In genomic region chr12:99822273-99822672, GRCh38 we compare ENCODE assay signal across 16 cellular contexts.
DNase-seq lines count a peak whose midpoint lies in the region; ATAC-seq and TF ChIP-seq lines count a peak whose summit lies in the region.
"Had no signal": no experiment of that assay in that cellular context is flagged by ENCODE, and none has a peak within 500 bp of the region (broad histone marks: within the 10 kb centered on the region; RNA-seq: fewer than 3 reads in every experiment).

No MANE protein-coding gene starts in this region.

- H3K27ac Mint-ChIP-seq in endodermal cell = no peak overlapping the region
- H3K27ac Mint-ChIP-seq: CD4-positive, alpha-beta memory T cell; HFFc6 had no signal

- H3K36me3 ChIP-seq in HCT116 (ENCODE audit: control insufficient read depth in 1 of 2, insufficient read depth in 2 of 2, low read length in 2 of 2) (no peaks in the 10 kb centered on the region), OCI-LY7 (ENCODE audit: insufficient read depth, low read length) (no peaks in the 10 kb centered on the region), endodermal cell (ENCODE audit: control insufficient read depth, insufficient read depth, low read length) (no peaks in the 10 kb centered on the region), hepatocyte (replicated peaks; ENCODE audit: insufficient read depth, low read depth) (no peaks in the 10 kb centered on the region)

- H3K9me2 ChIP-seq in HCT116 (ENCODE audit: insufficient read depth) (no peaks in the 10 kb centered on the region), OCI-LY7 (ENCODE audit: insufficient read depth, low read length) (no peaks in the 10 kb centered on the region), hepatocyte (replicated peaks; ENCODE audit: insufficient read depth) (no peaks in the 10 kb centered on the region)

- H3K9me3 ChIP-seq in HCT116 (ENCODE audit: control insufficient read depth in 1 of 2, insufficient read depth in 1 of 2, low read depth in 1 of 2, low read length in 2 of 2) (no peaks in the 10 kb centered on the region), OCI-LY7 (ENCODE audit: low read length) (no peaks in the 10 kb centered on the region), endodermal cell (ENCODE audit: control insufficient read depth, low read length) (no peaks in the 10 kb centered on the region), hepatocyte (ENCODE audit: low read depth) (no peaks in the 10 kb centered on the region)

- peaks cover 2% of the 10 kb centered on the region for H3K36me3 Mint-ChIP-seq in endodermal cell (ENCODE audit: low read depth)
- H3K36me3 Mint-ChIP-seq: CD4-positive, alpha-beta memory T cell had no signal

- H3K4me3 ChIP-seq in HCT116 (replicated peaks in 1 of 2; ENCODE audit: low read depth in 1 of 2, low read length in 2 of 2) (no peak overlapping the region), OCI-LY7 (ENCODE audit: low read depth, low read length, poor library complexity, severe bottlenecking) (no peak overlapping the region), endodermal cell (ENCODE audit: low read length) (no peak overlapping the region), hepatocyte (no peak overlapping the region)

- H3K9ac ChIP-seq in HCT116 (ENCODE audit: low read length) (no peak overlapping the region), endodermal cell (ENCODE audit: extremely low read depth, low read length, poor library complexity, severe bottlenecking) (no peak overlapping the region)

- H3K27me3 Mint-ChIP-seq in endodermal cell (ENCODE audit: insufficient read depth) = no peaks in the 10 kb centered on the region
- H3K27me3 Mint-ChIP-seq: CD4-positive, alpha-beta memory T cell had no signal

- BruUV-seq in HCT116 (replicated peaks; lab: Mats Ljungman, UMichigan) = no TSS peak
- BruUV-seq in OCI-LY7 (replicated peaks; lab: Mats Ljungman, UMichigan) = no TSS peak

- POLR2A ChIA-PET in HCT116 (lab: Charles Lee) = no interaction called here
- POLR2A ChIA-PET in OCI-LY7 (lab: Charles Lee) = interaction anchor here (0.6 kb wide), 1 partner anchor 829 kb away, joined by 3 read pairs; no protein-coding TSS in a partner anchor

- peaks cover 21% of the 10 kb centered on the region; the same call in 1 of the 2 replicates for H3K27me3 ChIP-seq in HCT116 (ENCODE audit: insufficient read depth, low read length)
- no peaks in the 10 kb centered on the region for H3K27me3 ChIP-seq in endodermal cell (ENCODE audit: control insufficient read depth, insufficient read depth, low read length, poor library complexity, severe bottlenecking)
- no peaks in the 10 kb centered on the region for H3K27me3 ChIP-seq in hepatocyte

- RAD21 ChIA-PET in HCT116 (lab: Charles Lee; ENCODE audit: low non-redundant PET in 1 of 2, low total read pairs in 2 of 2, uncharacterized antibody in 2 of 2, unreplicated experiment in 2 of 2) = no interaction called here

- CTCF ChIA-PET in HCT116 (lab: Charles Lee) = no interaction called here
- CTCF ChIA-PET in OCI-LY7 (lab: Charles Lee; ENCODE audit: unreplicated experiment) = no interaction called here

- no peaks in the 10 kb centered on the region for H3K79me2 ChIP-seq in HCT116 (ENCODE audit: insufficient read depth, low read length)
- no peaks in the 10 kb centered on the region for H3K79me2 ChIP-seq in OCI-LY7 (ENCODE audit: insufficient read depth, low read depth, low read length)
- no peaks in the 10 kb centered on the region for H3K79me2 ChIP-seq in hepatocyte

- H3K27ac ChIP-seq in HCT116 (ENCODE audit: low read depth, low read length) (no peak overlapping the region), OCI-LY7 (ENCODE audit: low read depth, low read length, poor library complexity, severe bottlenecking) (no peak overlapping the region), endodermal cell (ENCODE audit: low read depth, low read length) (no peak overlapping the region), hepatocyte (no peak overlapping the region)

- H2AFZ ChIP-seq in HCT116 (ENCODE audit: low read depth, low read length, poor library complexity, severe bottlenecking) = no peak overlapping the region
- no peak overlapping the region for H2AFZ ChIP-seq in OCI-LY7 (ENCODE audit: low read length)
- no peak overlapping the region for H2AFZ ChIP-seq in hepatocyte

- intact Hi-C loops in HCT116 (cut with micrococcal nuclease) (no loop called here), OCI-LY7 (cut with micrococcal nuclease; ENCODE audit: unreplicated experiment) (no loop called here)

- H3K4me1 ChIP-seq in HCT116 (ENCODE audit: control insufficient read depth in 1 of 2, insufficient read depth in 2 of 2, low read length in 2 of 2) (no peaks in the 10 kb centered on the region), OCI-LY7 (ENCODE audit: insufficient read depth, low read length, poor library complexity, severe bottlenecking) (no peaks in the 10 kb centered on the region), endodermal cell (ENCODE audit: control insufficient read depth, insufficient read depth, low read length) (no peaks in the 10 kb centered on the region), hepatocyte (ENCODE audit: insufficient read depth) (no peaks in the 10 kb centered on the region)

- no peak for DNase-seq in HCT116 (ENCODE audit: low read depth, low spot score)
- DNase-seq in OCI-LY7 (ENCODE audit: low spot score) = no peak
- no peak for DNase-seq in endodermal cell
- DNase-seq in effector CD8-positive, alpha-beta T cell (lab: John Stamatoyannopoulos, UW) = no peak
- no peak for DNase-seq in hepatocyte (ENCODE audit: low spot score)
- DNase-seq: C1 segment of cervical spinal cord; Calu3; CD4-positive, alpha-beta memory T cell; COR-L47; DMS153; DND-41; GOT3; HCEC 1CT; HFFc6 had no signal

- no peaks in the 10 kb centered on the region for H4K20me1 ChIP-seq in HCT116 (ENCODE audit: insufficient read depth)
- no peaks in the 10 kb centered on the region for H4K20me1 ChIP-seq in OCI-LY7 (ENCODE audit: insufficient read depth, low read length)
- H4K20me1 ChIP-seq in hepatocyte (ENCODE audit: insufficient read depth, poor library complexity, severe bottlenecking) = no peaks in the 10 kb centered on the region

- no peak for TF ChIP-seq RAD21 in HCT116 (IDR thresholded peaks at IDR 0.05; ENCODE audit: low read depth)

- H3K4me1 Mint-ChIP-seq in endodermal cell = no peaks in the 10 kb centered on the region
- H3K4me1 Mint-ChIP-seq: CD4-positive, alpha-beta memory T cell had no signal

- no peak for TF ChIP-seq POLR2A in HCT116 (IDR thresholded peaks at IDR 0.05; ENCODE audit: borderline replicate concordance, extremely low read depth, insufficient read depth, insufficient read length)

- no peaks in the 10 kb centered on the region for H3K9me3 Mint-ChIP-seq in endodermal cell

- H3K4me2 ChIP-seq in HCT116 (ENCODE audit: low read length) (no peak overlapping the region), OCI-LY7 (ENCODE audit: low read length) (no peak overlapping the region), hepatocyte (no peak overlapping the region)

- ATAC-seq in HCT116 (no peak), HG02798 (IDR thresholded peaks at IDR 0.05; ENCODE audit: poor library complexity, unreplicated experiment) (no peak), HG02970 (IDR thresholded peaks at IDR 0.05; ENCODE audit: low FRiP score, unreplicated experiment) (no peak)

- TF ChIP-seq CTCF in HCT116 (IDR thresholded peaks at IDR 0.05 in 2 of 3, conservative IDR thresholded peaks at IDR 0.05 in 1 of 3; ENCODE audit: borderline replicate concordance in 1 of 3, insufficient read depth in 1 of 3, low read depth in 2 of 3, low read length in 2 of 3) (peak in 2 of 3 experiments; percentile 18 to 26; a peak in 2 of 6 replicates), OCI-LY7 (conservative IDR thresholded peaks at IDR 0.05; ENCODE audit: low read length) (peak; percentile 27), endodermal cell (conservative IDR thresholded peaks at IDR 0.05) (peak; percentile 44), hepatocyte (IDR thresholded peaks at IDR 0.05; ENCODE audit: poor library complexity) (no peak)

- no peak overlapping the region for H3K4me3 Mint-ChIP-seq in endodermal cell
- H3K4me3 Mint-ChIP-seq: CD4-positive, alpha-beta memory T cell; HFFc6 had no signal

TF ChIP-seq in HCT116, 20 proteins besides CTCF, POLR2A, EP300 and RAD21 (continues in another document):
- TF ChIP-seq, protein P1, sequence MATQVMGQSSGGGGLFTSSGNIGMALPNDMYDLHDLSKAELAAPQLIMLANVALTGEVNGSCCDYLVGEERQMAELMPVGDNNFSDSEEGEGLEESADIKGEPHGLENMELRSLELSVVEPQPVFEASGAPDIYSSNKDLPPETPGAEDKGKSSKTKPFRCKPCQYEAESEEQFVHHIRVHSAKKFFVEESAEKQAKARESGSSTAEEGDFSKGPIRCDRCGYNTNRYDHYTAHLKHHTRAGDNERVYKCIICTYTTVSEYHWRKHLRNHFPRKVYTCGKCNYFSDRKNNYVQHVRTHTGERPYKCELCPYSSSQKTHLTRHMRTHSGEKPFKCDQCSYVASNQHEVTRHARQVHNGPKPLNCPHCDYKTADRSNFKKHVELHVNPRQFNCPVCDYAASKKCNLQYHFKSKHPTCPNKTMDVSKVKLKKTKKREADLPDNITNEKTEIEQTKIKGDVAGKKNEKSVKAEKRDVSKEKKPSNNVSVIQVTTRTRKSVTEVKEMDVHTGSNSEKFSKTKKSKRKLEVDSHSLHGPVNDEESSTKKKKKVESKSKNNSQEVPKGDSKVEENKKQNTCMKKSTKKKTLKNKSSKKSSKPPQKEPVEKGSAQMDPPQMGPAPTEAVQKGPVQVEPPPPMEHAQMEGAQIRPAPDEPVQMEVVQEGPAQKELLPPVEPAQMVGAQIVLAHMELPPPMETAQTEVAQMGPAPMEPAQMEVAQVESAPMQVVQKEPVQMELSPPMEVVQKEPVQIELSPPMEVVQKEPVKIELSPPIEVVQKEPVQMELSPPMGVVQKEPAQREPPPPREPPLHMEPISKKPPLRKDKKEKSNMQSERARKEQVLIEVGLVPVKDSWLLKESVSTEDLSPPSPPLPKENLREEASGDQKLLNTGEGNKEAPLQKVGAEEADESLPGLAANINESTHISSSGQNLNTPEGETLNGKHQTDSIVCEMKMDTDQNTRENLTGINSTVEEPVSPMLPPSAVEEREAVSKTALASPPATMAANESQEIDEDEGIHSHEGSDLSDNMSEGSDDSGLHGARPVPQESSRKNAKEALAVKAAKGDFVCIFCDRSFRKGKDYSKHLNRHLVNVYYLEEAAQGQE (IDR thresholded peaks at IDR 0.05; ENCODE audit: low read depth) = no peak
- TF ChIP-seq SIN3A (IDR thresholded peaks at IDR 0.05; ENCODE audit: low read depth) = no peak
- no peak for TF ChIP-seq ZFX (IDR thresholded peaks at IDR 0.05)
- TF ChIP-seq, protein P2, sequence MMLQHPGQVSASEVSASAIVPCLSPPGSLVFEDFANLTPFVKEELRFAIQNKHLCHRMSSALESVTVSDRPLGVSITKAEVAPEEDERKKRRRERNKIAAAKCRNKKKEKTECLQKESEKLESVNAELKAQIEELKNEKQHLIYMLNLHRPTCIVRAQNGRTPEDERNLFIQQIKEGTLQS (IDR thresholded peaks at IDR 0.05) = no peak
- TF ChIP-seq FOSL1 (IDR thresholded peaks at IDR 0.05; ENCODE audit: low read depth) = no peak
- TF ChIP-seq JUND (IDR thresholded peaks at IDR 0.05) = no peak
- TF ChIP-seq, protein P3, sequence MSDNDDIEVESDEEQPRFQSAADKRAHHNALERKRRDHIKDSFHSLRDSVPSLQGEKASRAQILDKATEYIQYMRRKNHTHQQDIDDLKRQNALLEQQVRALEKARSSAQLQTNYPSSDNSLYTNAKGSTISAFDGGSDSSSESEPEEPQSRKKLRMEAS (IDR thresholded peaks at IDR 0.05) = no peak
- no peak for TF ChIP-seq CEBPB (IDR thresholded peaks at IDR 0.05; ENCODE audit: low read depth)
